In the genomic region with DNA sequence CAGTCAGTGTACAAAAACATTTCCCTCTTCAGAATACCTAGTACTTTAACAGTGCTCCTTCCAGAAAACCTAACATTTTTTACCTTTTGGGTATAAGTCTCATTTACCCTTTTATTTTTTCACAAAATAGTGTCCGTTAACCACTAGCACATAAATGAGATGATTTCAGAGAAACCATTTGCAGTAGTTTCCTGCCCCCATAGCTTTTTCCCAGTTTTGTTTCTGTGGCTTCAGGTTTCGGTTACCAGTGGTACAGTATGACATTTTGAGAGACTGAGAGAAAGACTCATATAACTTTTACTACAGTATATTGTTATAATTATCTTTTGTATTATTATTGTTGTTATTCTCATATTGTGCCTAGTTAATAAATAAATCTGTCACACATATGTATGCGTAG, we compare ENCODE assay signal across 15 cellular contexts. TPM values are rescaled to one million over a fixed set of nuclear protein-coding genes. Genes with fewer than 3 reads are reported as not detected.
DNase-seq lines count a peak whose midpoint lies in the region; ATAC-seq and TF ChIP-seq lines count a peak whose summit lies in the region.
"Had no signal": no experiment of that assay in that cellular context is flagged by ENCODE, and none has a peak within 500 bp of the region (broad histone marks: within the 10 kb centered on the region; RNA-seq: fewer than 3 reads in every experiment).

No MANE protein-coding gene starts in this region.

- 91 to 94% methylated on average over 3 of the region's 3 CpGs for WGBS in sigmoid colon, 2 donors
- 86 to 91% methylated on average over 3 of the region's 3 CpGs for WGBS in body of pancreas, 2 donors

- no peaks in the 10 kb centered on the region for H3K9me3 Mint-ChIP-seq in T-helper 2 cell treated with Interferon-gamma antibody and Interleukin-4, amounts not matched to agents 5 μg/mL and 100 μg/mL, for 36 hours
- no peaks in the 10 kb centered on the region for H3K9me3 Mint-ChIP-seq in activated T-helper 2 cell treated with anti-CD3 and anti-CD28 coated beads, Interferon-gamma antibody, Interleukin-2, Interleukin-4, amounts not matched to agents 10 μg/mL and 5 μg/mL and 100 μg/mL, durations not matched to agents 14 hours and 24 hours and 36 hours
- H3K9me3 Mint-ChIP-seq: H9 had no signal

- no peaks in the 10 kb centered on the region for H3K9me3 ChIP-seq in sigmoid colon
- H3K9me3 ChIP-seq in body of pancreas, result no peaks in the 10 kb centered on the region
- H3K9me3 ChIP-seq: Caco-2 had no signal

- no peaks in the 10 kb centered on the region for H3K36me3 ChIP-seq in sigmoid colon
- no peaks in the 10 kb centered on the region for H3K36me3 ChIP-seq in body of pancreas (replicated peaks in 1 of 2; ENCODE audit: insufficient read depth in 1 of 2, low read depth in 2 of 2)

- H3K4me1 ChIP-seq in sigmoid colon, result peaks cover 0 to 37% (median 22%) of the 10 kb centered on the region in 4 donors
- no peaks in the 10 kb centered on the region for H3K4me1 ChIP-seq in body of pancreas
- H3K4me1 ChIP-seq: Caco-2 had no signal

- TF ChIP-seq POLR2A in sigmoid colon (IDR thresholded peaks at IDR 0.05) (no peak), body of pancreas (IDR thresholded peaks at IDR 0.05) (no peak)

- no peaks in the 10 kb centered on the region for H3K27me3 ChIP-seq in sigmoid colon
- no peaks in the 10 kb centered on the region for H3K27me3 ChIP-seq in body of pancreas

- H3K4me1 Mint-ChIP-seq in T-helper 2 cell treated with Interferon-gamma antibody and Interleukin-4, amounts not matched to agents 5 μg/mL and 100 μg/mL, for 36 hours (ENCODE audit: low read depth), result peaks cover 6% of the 10 kb centered on the region
- peaks cover 7% of the 10 kb centered on the region for H3K4me1 Mint-ChIP-seq in activated T-helper 2 cell treated with anti-CD3 and anti-CD28 coated beads, Interferon-gamma antibody, Interleukin-2, Interleukin-4, amounts not matched to agents 10 μg/mL and 5 μg/mL and 100 μg/mL, durations not matched to agents 14 hours and 24 hours and 36 hours (ENCODE audit: low read depth)
- H3K4me1 Mint-ChIP-seq: CD8-positive, alpha-beta memory T cell had no signal

- H3K4me3 ChIP-seq in sigmoid colon, result no peak overlapping the region
- no peak overlapping the region for H3K4me3 ChIP-seq in body of pancreas

- H3K4me3 Mint-ChIP-seq in T-helper 2 cell treated with Interferon-gamma antibody and Interleukin-4, amounts not matched to agents 5 μg/mL and 100 μg/mL, for 36 hours, result no peak overlapping the region
- H3K4me3 Mint-ChIP-seq in activated T-helper 2 cell treated with anti-CD3 and anti-CD28 coated beads, Interferon-gamma antibody, Interleukin-2, Interleukin-4, amounts not matched to agents 10 μg/mL and 5 μg/mL and 100 μg/mL, durations not matched to agents 14 hours and 24 hours and 36 hours (ENCODE audit: low read depth), result no peak overlapping the region
- H3K4me3 Mint-ChIP-seq: CD8-positive, alpha-beta memory T cell; H9; IgD-negative memory B cell had no signal

- peaks cover 5% of the 10 kb centered on the region for H3K27me3 Mint-ChIP-seq in T-helper 2 cell treated with Interferon-gamma antibody and Interleukin-4, amounts not matched to agents 5 μg/mL and 100 μg/mL, for 36 hours (ENCODE audit: low read depth)
- peaks cover 7% of the 10 kb centered on the region for H3K27me3 Mint-ChIP-seq in activated T-helper 2 cell treated with anti-CD3 and anti-CD28 coated beads, Interferon-gamma antibody, Interleukin-2, Interleukin-4, amounts not matched to agents 10 μg/mL and 5 μg/mL and 100 μg/mL, durations not matched to agents 14 hours and 24 hours and 36 hours (ENCODE audit: low read depth)

- no peak for TF ChIP-seq CTCF in sigmoid colon (IDR thresholded peaks at IDR 0.05)
- no peak for TF ChIP-seq CTCF in body of pancreas (IDR thresholded peaks at IDR 0.05)

- H3K36me3 Mint-ChIP-seq in T-helper 2 cell treated with Interferon-gamma antibody and Interleukin-4, amounts not matched to agents 5 μg/mL and 100 μg/mL, for 36 hours (ENCODE audit: low read depth), result no peaks in the 10 kb centered on the region
- H3K36me3 Mint-ChIP-seq in activated T-helper 2 cell treated with anti-CD3 and anti-CD28 coated beads, Interferon-gamma antibody, Interleukin-2, Interleukin-4, amounts not matched to agents 10 μg/mL and 5 μg/mL and 100 μg/mL, durations not matched to agents 14 hours and 24 hours and 36 hours (ENCODE audit: low read depth), result no peaks in the 10 kb centered on the region
- H3K36me3 Mint-ChIP-seq: CD8-positive, alpha-beta memory T cell; IgD-negative memory B cell had no signal

- DNase-seq in T-helper 2 cell treated with Interferon-gamma antibody and Interleukin-4, amounts not matched to agents 5 μg/mL and 100 μg/mL, for 36 hours (ENCODE audit: low spot score), result no peak
- DNase-seq in T-helper 2 cell, result no peak
- no peak for DNase-seq in activated T-helper 2 cell treated with anti-CD3 and anti-CD28 coated beads, Interferon-gamma antibody, Interleukin-2, Interleukin-4, amounts not matched to agents 10 μg/mL and 5 μg/mL and 100 μg/mL, durations not matched to agents 14 hours and 24 hours and 36 hours (ENCODE audit: low spot score)
- DNase-seq in sigmoid colon, result no peak
- DNase-seq in body of pancreas, result no peak
- DNase-seq: Caco-2, DND-41, GDM1, GOT3, H9 had no signal

- intact Hi-C loops in activated T-helper 2 cell treated with anti-CD3 and anti-CD28 coated beads, Interferon-gamma antibody, Interleukin-2, Interleukin-4, amounts not matched to agents 10 μg/mL and 5 μg/mL and 100 μg/mL, durations not matched to agents 14 hours and 24 hours and 36 hours (cut with micrococcal nuclease), result no loop called here
- intact Hi-C loops in sigmoid colon (cut with DNase I) (loop anchor here (5.0 kb wide), 1 partner anchor 357 kb away; no protein-coding TSS in a partner anchor), body of pancreas (cut with DNase I) (no loop called here)

- H3K27ac ChIP-seq in sigmoid colon, result peak overlapping the region in 3 of 4 donors; percentile 33 to 71 (median 61)
- H3K27ac ChIP-seq in body of pancreas, result no peak overlapping the region
- H3K27ac ChIP-seq: 22Rv1 had no signal

- TF ChIP-seq EP300 in sigmoid colon (IDR thresholded peaks at IDR 0.05), result no peak

- peak overlapping the region; percentile 5 for H3K27ac Mint-ChIP-seq in T-helper 2 cell treated with Interferon-gamma antibody and Interleukin-4, amounts not matched to agents 5 μg/mL and 100 μg/mL, for 36 hours
- peak overlapping the region; percentile 21 for H3K27ac Mint-ChIP-seq in activated T-helper 2 cell treated with anti-CD3 and anti-CD28 coated beads, Interferon-gamma antibody, Interleukin-2, Interleukin-4, amounts not matched to agents 10 μg/mL and 5 μg/mL and 100 μg/mL, durations not matched to agents 14 hours and 24 hours and 36 hours
- H3K27ac Mint-ChIP-seq: CD8-positive, alpha-beta memory T cell; H9; IgD-negative memory B cell had no signal

- peak; percentile 47 for ATAC-seq in HG02852 (IDR thresholded peaks at IDR 0.05; ENCODE audit: unreplicated experiment)
- ATAC-seq in body of pancreas, result no peak
- ATAC-seq in GM18519 (IDR thresholded peaks at IDR 0.05; ENCODE audit: low FRiP score, unreplicated experiment), result no peak

RNA-seq across cellular contexts. Expression of a gene that starts 6.2 kb away (rescaled TPM):
- total RNA-seq in activated T-helper 2 cell treated with anti-CD3 and anti-CD28 coated beads, Interferon-gamma antibody, Interleukin-2, Interleukin-4, amounts not matched to agents 10 μg/mL and 5 μg/mL and 100 μg/mL, durations not matched to agents 14 hours and 24 hours and 36 hours, result 4.5 and 5.3 TPM in 2 replicates
- 10 to 100 TPM; 39.9 to 61.9 (median 59.8) TPM for total RNA-seq in sigmoid colon
- polyA plus RNA-seq in sigmoid colon, result 1 to 10 TPM in 2 of 3 donors, under 1 TPM in 1; 0.46 to 3.9 (median 3.0) TPM
- total RNA-seq in body of pancreas, result 10 to 100 TPM; 17.4 to 29.7 TPM
- polyA plus RNA-seq: IgD-negative memory B cell had no signal

Comparison
In these comparisons a context has a peak if more than half of its experiments do, and no peak if none do; other contexts are left out.
1. H3K27ac ChIP-seq: peak in sigmoid colon (3 of 4); none in body of pancreas (0 of 4).